ENCODE assay signal across 25 cellular contexts in the genomic region with DNA sequence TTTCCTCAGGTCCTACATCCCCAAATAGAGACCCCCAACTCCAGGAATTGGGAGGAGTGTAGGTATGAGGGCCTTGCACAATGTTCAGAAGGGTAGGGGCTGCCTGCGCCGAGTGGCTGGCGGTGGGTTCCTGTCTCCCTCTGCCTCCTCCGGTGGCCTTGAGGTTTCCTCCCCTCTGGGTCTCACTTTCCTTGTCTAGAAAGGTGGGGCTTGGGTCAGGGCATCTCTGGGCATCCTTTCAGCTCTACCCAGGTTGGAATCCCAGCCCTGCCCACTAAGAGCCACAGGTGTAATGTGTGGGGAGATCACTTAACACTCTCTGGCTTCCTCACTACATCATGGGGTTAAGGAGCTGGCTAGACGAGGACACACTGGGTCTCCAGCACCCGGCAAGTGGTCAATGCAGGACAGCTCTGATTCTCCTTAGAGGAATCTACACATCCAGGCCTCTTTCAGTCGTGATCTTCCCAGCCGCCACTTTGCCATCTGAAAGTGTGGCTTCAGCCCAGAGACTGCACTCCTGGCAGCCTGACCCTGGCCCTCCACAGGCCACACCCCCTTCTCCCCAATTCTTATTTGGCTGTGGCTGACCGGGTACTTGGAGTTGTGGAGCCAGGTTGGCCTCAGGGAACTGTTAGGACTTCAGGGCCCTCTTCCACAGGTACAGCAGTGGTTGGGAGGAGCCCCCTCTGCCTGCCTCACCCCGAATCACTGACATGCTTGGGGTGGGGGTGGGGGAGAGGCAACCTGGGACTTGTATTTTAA.
"Had no signal": no experiment of that assay in that cellular context is flagged by ENCODE, and none has a peak within 500 bp of the region (broad histone marks: within the 10 kb centered on the region; RNA-seq: fewer than 3 reads in every experiment).

No MANE protein-coding gene starts in this region.

- H3K4me3 ChIP-seq: ascending aorta, K562, Peyer's patch had no signal

- H3K27ac ChIP-seq: ascending aorta, Peyer's patch, RWPE1 had no signal

- H3K36me3 Mint-ChIP-seq: activated naive CD4-positive, alpha-beta T cell treated with anti-CD3 and anti-CD28 coated beads, Interleukin-2, amount 50 U/mL, for 72 hours; brain had no signal

- H3K27me3 ChIP-seq: ascending aorta, Peyer's patch had no signal

- DNase-seq: activated CD4-positive, alpha-beta T cell treated with anti-CD3 and anti-CD28 coated beads for 48 hours; activated CD4-positive, alpha-beta T cell treated with anti-CD3 and anti-CD28 coated beads, Interleukin-2, amount 50 U/mL, for 4 hours; activated CD4-positive, CD25-positive, alpha-beta regulatory T cell treated with anti-CD3 and anti-CD28 coated beads, Interleukin-2, amount 50 U/mL, for 72 hours; activated CD8-positive, alpha-beta memory T cell treated with anti-CD3 and anti-CD28 coated beads, Interleukin-2, amount 50 U/mL, for 48 hours; activated CD8-positive, alpha-beta T cell treated with anti-CD3 and anti-CD28 coated beads, Interleukin-2, amount 10 ng/mL, durations not matched to agents 7 days and 5 days; activated effector memory CD4-positive, alpha-beta T cell treated with anti-CD3 and anti-CD28 coated beads, Interleukin-2, amount 50 U/mL, for 16 hours; activated naive CD4-positive, alpha-beta T cell treated with Interleukin-2 at 50 U/mL for 16 hours; activated naive CD8-positive, alpha-beta T cell treated with anti-CD3 and anti-CD28 coated beads, Interleukin-2, amount 50 U/mL, for 24 hours; activated T-cell treated with anti-CD3 and anti-CD28 coated beads, Interleukin-2, amount 50 U/mL, for 1 hour; amniotic stem cell; Karpas-422; MM.1S; NCI-H1105; NCI-H1436; NCI-H187; NCI-H2081; NCI-H510A treated with DMSO at 0.1 percent for 48 hours; Right ventricle myocardium superior had no signal

- H3K9me3 ChIP-seq: ascending aorta, Peyer's patch had no signal

- H3K27ac Mint-ChIP-seq: activated CD8-positive, alpha-beta T cell treated with anti-CD3 and anti-CD28 coated beads, Interleukin-2, amount 10 ng/mL, durations not matched to agents 7 days and 5 days; activated naive CD4-positive, alpha-beta T cell treated with anti-CD3 and anti-CD28 coated beads, Interleukin-2, amount 50 U/mL, for 72 hours; activated naive CD8-positive, alpha-beta T cell treated with anti-CD3 and anti-CD28 coated beads, Interleukin-2, amount 50 U/mL, for 24 hours; brain; T-helper 1 cell treated with Interleukin-12 subunit alpha and Interleukin-12 subunit beta and Interleukin-4 antibody, amounts not matched to agents 30 μg/mL and 1 μg/mL, for 36 hours had no signal

- ATAC-seq: activated CD8-positive, alpha-beta T cell treated with anti-CD3 and anti-CD28 coated beads, Interleukin-2, amount 10 ng/mL, durations not matched to agents 7 days and 5 days; activated naive CD4-positive, alpha-beta T cell treated with anti-CD3 and anti-CD28 coated beads, Interleukin-2, amount 50 U/mL, for 72 hours; activated naive CD8-positive, alpha-beta T cell treated with anti-CD3 and anti-CD28 coated beads, Interleukin-2, amount 50 U/mL, for 24 hours; K562 had no signal

- H3K9me3 Mint-ChIP-seq: activated naive CD4-positive, alpha-beta T cell treated with anti-CD3 and anti-CD28 coated beads, Interleukin-2, amount 50 U/mL, for 72 hours; activated naive CD8-positive, alpha-beta T cell treated with anti-CD3 and anti-CD28 coated beads, Interleukin-2, amount 50 U/mL, for 24 hours; brain; T-helper 1 cell treated with Interleukin-12 subunit alpha and Interleukin-12 subunit beta and Interleukin-4 antibody, amounts not matched to agents 30 μg/mL and 1 μg/mL, for 36 hours had no signal

- H3K36me3 ChIP-seq: ascending aorta, Peyer's patch had no signal

- H3K4me3 Mint-ChIP-seq: activated CD8-positive, alpha-beta T cell treated with anti-CD3 and anti-CD28 coated beads, Interleukin-2, amount 10 ng/mL, durations not matched to agents 7 days and 5 days; activated naive CD8-positive, alpha-beta T cell treated with anti-CD3 and anti-CD28 coated beads, Interleukin-2, amount 50 U/mL, for 24 hours; brain; T-helper 1 cell treated with Interleukin-12 subunit alpha and Interleukin-12 subunit beta and Interleukin-4 antibody, amounts not matched to agents 30 μg/mL and 1 μg/mL, for 36 hours had no signal
